Comparison of ENCODE assay signal across 8 cellular contexts in genomic region chr2:15584316-15584715, GRCh38.
"Had no signal": no experiment of that assay in that cellular context is flagged by ENCODE, and none has a peak within 500 bp of the region (broad histone marks: within the 10 kb centered on the region; RNA-seq: fewer than 3 reads in every experiment).

No MANE protein-coding gene starts in this region.

- FAIRE-seq: G401.6, GM12878, GM12891, GM12892, GM18507, GM19239 had no signal

- ATAC-seq: GM12878 had no signal

- H3K4me3 ChIP-seq: GM12878 had no signal

- DNase-seq: GDM1, GF-D8 had no signal
